1 cellular context compared by ENCODE assay signal in the genomic region with DNA sequence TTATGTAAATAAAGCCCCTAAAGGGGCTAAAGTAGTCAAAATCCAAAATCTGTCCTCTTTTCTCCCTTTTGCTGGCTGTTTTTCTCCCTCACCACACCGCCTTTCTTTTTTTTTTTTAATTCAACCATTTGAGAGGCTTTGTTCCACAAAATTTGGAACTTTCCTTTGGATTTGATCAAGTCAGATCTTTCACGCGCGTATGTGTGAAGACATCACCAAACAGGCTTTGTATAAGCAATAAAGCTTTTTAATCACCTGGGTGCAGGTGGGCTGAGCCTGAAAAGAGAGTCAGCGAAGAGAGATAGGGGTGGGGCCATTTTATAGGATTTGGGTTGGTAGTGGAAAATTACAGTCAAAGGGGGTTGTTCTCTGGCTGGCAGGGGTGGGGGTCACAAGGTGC.
TF ChIP-seq lines count a peak whose summit lies in the region.

No MANE protein-coding gene starts in this region.

TF ChIP-seq in GM12878, 131 proteins besides CTCF, POLR2A, EP300 and RAD21:
- TF ChIP-seq, protein P1, sequence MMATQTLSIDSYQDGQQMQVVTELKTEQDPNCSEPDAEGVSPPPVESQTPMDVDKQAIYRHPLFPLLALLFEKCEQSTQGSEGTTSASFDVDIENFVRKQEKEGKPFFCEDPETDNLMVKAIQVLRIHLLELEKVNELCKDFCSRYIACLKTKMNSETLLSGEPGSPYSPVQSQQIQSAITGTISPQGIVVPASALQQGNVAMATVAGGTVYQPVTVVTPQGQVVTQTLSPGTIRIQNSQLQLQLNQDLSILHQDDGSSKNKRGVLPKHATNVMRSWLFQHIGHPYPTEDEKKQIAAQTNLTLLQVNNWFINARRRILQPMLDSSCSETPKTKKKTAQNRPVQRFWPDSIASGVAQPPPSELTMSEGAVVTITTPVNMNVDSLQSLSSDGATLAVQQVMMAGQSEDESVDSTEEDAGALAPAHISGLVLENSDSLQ (IDR thresholded peaks at IDR 0.05), result no peak
- TF ChIP-seq SRF (IDR thresholded peaks at IDR 0.05; ENCODE audit: low read depth in 2 of 2, low read length in 2 of 2) (no peak), SPI1 (IDR thresholded peaks at IDR 0.05; ENCODE audit: borderline replicate concordance, insufficient read depth, low read depth, low read length) (no peak), YY1 (IDR thresholded peaks at IDR 0.05; ENCODE audit: low read depth, low read length) (no peak), POLR2AphosphoS2 (IDR thresholded peaks at IDR 0.05; ENCODE audit: low read depth, low read length) (no peak), MTA3 (IDR thresholded peaks at IDR 0.05; ENCODE audit: borderline replicate concordance, low read length) (no peak), HDAC6 (IDR thresholded peaks at IDR 0.05; ENCODE audit: unreplicated experiment) (no peak), SP1 (IDR thresholded peaks at IDR 0.05; ENCODE audit: low read depth, low read length) (no peak), POU2F2 (IDR thresholded peaks at IDR 0.05; ENCODE audit: borderline replicate concordance, low read depth, low read length) (no peak), DPF2 (IDR thresholded peaks at IDR 0.05) (no peak), ZZZ3 (IDR thresholded peaks at IDR 0.05; ENCODE audit: control insufficient read depth, insufficient read length, low read depth) (no peak), BRCA1 (IDR thresholded peaks at IDR 0.05; ENCODE audit: low read depth, low read length) (no peak), PAX8 (IDR thresholded peaks at IDR 0.05) (no peak), ZNF207 (IDR thresholded peaks at IDR 0.05; ENCODE audit: borderline replicate concordance) (no peak)
- TF ChIP-seq, protein P2, sequence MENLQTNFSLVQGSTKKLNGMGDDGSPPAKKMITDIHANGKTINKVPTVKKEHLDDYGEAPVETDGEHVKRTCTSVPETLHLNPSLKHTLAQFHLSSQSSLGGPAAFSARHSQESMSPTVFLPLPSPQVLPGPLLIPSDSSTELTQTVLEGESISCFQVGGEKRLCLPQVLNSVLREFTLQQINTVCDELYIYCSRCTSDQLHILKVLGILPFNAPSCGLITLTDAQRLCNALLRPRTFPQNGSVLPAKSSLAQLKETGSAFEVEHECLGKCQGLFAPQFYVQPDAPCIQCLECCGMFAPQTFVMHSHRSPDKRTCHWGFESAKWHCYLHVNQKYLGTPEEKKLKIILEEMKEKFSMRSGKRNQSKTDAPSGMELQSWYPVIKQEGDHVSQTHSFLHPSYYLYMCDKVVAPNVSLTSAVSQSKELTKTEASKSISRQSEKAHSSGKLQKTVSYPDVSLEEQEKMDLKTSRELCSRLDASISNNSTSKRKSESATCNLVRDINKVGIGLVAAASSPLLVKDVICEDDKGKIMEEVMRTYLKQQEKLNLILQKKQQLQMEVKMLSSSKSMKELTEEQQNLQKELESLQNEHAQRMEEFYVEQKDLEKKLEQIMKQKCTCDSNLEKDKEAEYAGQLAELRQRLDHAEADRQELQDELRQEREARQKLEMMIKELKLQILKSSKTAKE (IDR thresholded peaks at IDR 0.05; ENCODE audit: low read depth, poor library complexity, severe bottlenecking), result no peak
- TF ChIP-seq, protein P3, sequence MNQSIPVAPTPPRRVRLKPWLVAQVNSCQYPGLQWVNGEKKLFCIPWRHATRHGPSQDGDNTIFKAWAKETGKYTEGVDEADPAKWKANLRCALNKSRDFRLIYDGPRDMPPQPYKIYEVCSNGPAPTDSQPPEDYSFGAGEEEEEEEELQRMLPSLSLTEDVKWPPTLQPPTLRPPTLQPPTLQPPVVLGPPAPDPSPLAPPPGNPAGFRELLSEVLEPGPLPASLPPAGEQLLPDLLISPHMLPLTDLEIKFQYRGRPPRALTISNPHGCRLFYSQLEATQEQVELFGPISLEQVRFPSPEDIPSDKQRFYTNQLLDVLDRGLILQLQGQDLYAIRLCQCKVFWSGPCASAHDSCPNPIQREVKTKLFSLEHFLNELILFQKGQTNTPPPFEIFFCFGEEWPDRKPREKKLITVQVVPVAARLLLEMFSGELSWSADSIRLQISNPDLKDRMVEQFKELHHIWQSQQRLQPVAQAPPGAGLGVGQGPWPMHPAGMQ (IDR thresholded peaks at IDR 0.05; ENCODE audit: borderline replicate concordance), result no peak
- TF ChIP-seq, protein P4, sequence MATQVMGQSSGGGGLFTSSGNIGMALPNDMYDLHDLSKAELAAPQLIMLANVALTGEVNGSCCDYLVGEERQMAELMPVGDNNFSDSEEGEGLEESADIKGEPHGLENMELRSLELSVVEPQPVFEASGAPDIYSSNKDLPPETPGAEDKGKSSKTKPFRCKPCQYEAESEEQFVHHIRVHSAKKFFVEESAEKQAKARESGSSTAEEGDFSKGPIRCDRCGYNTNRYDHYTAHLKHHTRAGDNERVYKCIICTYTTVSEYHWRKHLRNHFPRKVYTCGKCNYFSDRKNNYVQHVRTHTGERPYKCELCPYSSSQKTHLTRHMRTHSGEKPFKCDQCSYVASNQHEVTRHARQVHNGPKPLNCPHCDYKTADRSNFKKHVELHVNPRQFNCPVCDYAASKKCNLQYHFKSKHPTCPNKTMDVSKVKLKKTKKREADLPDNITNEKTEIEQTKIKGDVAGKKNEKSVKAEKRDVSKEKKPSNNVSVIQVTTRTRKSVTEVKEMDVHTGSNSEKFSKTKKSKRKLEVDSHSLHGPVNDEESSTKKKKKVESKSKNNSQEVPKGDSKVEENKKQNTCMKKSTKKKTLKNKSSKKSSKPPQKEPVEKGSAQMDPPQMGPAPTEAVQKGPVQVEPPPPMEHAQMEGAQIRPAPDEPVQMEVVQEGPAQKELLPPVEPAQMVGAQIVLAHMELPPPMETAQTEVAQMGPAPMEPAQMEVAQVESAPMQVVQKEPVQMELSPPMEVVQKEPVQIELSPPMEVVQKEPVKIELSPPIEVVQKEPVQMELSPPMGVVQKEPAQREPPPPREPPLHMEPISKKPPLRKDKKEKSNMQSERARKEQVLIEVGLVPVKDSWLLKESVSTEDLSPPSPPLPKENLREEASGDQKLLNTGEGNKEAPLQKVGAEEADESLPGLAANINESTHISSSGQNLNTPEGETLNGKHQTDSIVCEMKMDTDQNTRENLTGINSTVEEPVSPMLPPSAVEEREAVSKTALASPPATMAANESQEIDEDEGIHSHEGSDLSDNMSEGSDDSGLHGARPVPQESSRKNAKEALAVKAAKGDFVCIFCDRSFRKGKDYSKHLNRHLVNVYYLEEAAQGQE (IDR thresholded peaks at IDR 0.05; ENCODE audit: low read depth, low read length), result no peak
- TF ChIP-seq, protein P5, sequence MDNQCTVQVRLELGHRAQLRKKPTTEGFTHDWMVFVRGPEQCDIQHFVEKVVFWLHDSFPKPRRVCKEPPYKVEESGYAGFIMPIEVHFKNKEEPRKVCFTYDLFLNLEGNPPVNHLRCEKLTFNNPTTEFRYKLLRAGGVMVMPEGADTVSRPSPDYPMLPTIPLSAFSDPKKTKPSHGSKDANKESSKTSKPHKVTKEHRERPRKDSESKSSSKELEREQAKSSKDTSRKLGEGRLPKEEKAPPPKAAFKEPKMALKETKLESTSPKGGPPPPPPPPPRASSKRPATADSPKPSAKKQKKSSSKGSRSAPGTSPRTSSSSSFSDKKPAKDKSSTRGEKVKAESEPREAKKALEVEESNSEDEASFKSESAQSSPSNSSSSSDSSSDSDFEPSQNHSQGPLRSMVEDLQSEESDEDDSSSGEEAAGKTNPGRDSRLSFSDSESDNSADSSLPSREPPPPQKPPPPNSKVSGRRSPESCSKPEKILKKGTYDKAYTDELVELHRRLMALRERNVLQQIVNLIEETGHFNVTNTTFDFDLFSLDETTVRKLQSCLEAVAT (IDR thresholded peaks at IDR 0.05), result no peak
- TF ChIP-seq, protein P6, sequence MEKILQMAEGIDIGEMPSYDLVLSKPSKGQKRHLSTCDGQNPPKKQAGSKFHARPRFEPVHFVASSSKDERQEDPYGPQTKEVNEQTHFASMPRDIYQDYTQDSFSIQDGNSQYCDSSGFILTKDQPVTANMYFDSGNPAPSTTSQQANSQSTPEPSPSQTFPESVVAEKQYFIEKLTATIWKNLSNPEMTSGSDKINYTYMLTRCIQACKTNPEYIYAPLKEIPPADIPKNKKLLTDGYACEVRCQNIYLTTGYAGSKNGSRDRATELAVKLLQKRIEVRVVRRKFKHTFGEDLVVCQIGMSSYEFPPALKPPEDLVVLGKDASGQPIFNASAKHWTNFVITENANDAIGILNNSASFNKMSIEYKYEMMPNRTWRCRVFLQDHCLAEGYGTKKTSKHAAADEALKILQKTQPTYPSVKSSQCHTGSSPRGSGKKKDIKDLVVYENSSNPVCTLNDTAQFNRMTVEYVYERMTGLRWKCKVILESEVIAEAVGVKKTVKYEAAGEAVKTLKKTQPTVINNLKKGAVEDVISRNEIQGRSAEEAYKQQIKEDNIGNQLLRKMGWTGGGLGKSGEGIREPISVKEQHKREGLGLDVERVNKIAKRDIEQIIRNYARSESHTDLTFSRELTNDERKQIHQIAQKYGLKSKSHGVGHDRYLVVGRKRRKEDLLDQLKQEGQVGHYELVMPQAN (conservative IDR thresholded peaks at IDR 0.05), result no peak
- TF ChIP-seq, protein P7, sequence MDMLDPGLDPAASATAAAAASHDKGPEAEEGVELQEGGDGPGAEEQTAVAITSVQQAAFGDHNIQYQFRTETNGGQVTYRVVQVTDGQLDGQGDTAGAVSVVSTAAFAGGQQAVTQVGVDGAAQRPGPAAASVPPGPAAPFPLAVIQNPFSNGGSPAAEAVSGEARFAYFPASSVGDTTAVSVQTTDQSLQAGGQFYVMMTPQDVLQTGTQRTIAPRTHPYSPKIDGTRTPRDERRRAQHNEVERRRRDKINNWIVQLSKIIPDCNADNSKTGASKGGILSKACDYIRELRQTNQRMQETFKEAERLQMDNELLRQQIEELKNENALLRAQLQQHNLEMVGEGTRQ (IDR thresholded peaks at IDR 0.05; ENCODE audit: borderline replicate concordance, low read depth, low read length), result no peak
